ENCODE assay signal across 12 cellular contexts in genomic region chrX:97597954-97598353, GRCh38.
DNase-seq lines count a peak whose midpoint lies in the region; ATAC-seq, FAIRE-seq and TF ChIP-seq lines count a peak whose summit lies in the region.
"Had no signal": no experiment of that assay in that cellular context is flagged by ENCODE, and none has a peak within 500 bp of the region (broad histone marks: within the 10 kb centered on the region; RNA-seq: fewer than 3 reads in every experiment).

No MANE protein-coding gene starts in this region.

- H3K9ac ChIP-seq in H9 (ENCODE audit: extremely low read depth, insufficient read length, low read length) = no peak overlapping the region

- DNase-seq in H9 = peak; percentile 38
- DNase-seq in UCSD-AML1 (lab: John Stamatoyannopoulos, UW; ENCODE audit: unreplicated experiment) = peak; percentile 7
- DNase-seq in dermis blood vessel endothelial cell = peak; percentile 57
- peak; percentile 6 for DNase-seq in stimulated activated CD4-positive, alpha-beta T cell treated with anti-CD3 and anti-CD28 coated beads, Interleukin-4, amount 100 ng/mL, for 24 hours
- DNase-seq in osteoblast (ENCODE audit: insufficient read length, low spot score, missing footprints) = no peak
- DNase-seq in H54 (ENCODE audit: insufficient read length, low spot score) = no peak
- DNase-seq: foreskin keratinocyte, kidney glomerular epithelial cell, NCI-H2107, right cardiac atrium, thyroid gland had no signal

- WGBS in H9 (ENCODE audit: extremely low coverage, insufficient read length, low lambda C conversion rate) = no CpG with 5 or more reads among the region's 6 CpGs

- H3K4me1 ChIP-seq in H9 (ENCODE audit: insufficient read depth, low read length) = peaks cover 7% of the 10 kb centered on the region
- no peaks in the 10 kb centered on the region for H3K4me1 ChIP-seq in osteoblast (ENCODE audit: insufficient read depth, low read length)
- H3K4me1 ChIP-seq: foreskin keratinocyte, thyroid gland had no signal

- H2BK15ac ChIP-seq in H9 (ENCODE audit: low read depth, low read length) = no peak overlapping the region

- TF ChIP-seq POLR2A in H54 (IDR thresholded peaks at IDR 0.05; ENCODE audit: low read depth, low read length) = no peak

- H2AFZ ChIP-seq in H9 (ENCODE audit: low read length) (no peak overlapping the region), osteoblast (ENCODE audit: low read length) (no peak overlapping the region)

- no peak overlapping the region for H2BK12ac ChIP-seq in H9 (ENCODE audit: insufficient read length, low read depth, low read length)

- peak overlapping the region; percentile 94 to 97 (median 96) for H3K27ac Mint-ChIP-seq in H9

- no peak for FAIRE-seq in H54 (lab: Jason Lieb, UNC)

- H3K18ac ChIP-seq in H9 (ENCODE audit: insufficient read length, low read depth, low read length) = peak overlapping the region; percentile 72

- no peak overlapping the region for H4K5ac ChIP-seq in H9 (ENCODE audit: insufficient read length, low read depth, low read length)

- H4K20me1 ChIP-seq in H9 (ENCODE audit: control insufficient read depth, insufficient read depth, insufficient read length) (no peaks in the 10 kb centered on the region), osteoblast (ENCODE audit: insufficient read depth, low read length) (no peaks in the 10 kb centered on the region)

- no peaks in the 10 kb centered on the region for H3K27me3 ChIP-seq in H9 (ENCODE audit: insufficient read depth, low read length)
- H3K27me3 ChIP-seq in osteoblast (ENCODE audit: insufficient read depth, low read length) = no peaks in the 10 kb centered on the region
- H3K27me3 ChIP-seq: foreskin keratinocyte, thyroid gland had no signal

- no peaks in the 10 kb centered on the region for H3K79me2 ChIP-seq in H9 (ENCODE audit: insufficient read depth, low read length)
- H3K79me2 ChIP-seq in osteoblast (ENCODE audit: insufficient read depth, low read length) = no peaks in the 10 kb centered on the region

- no peak for ATAC-seq in GM19467 (IDR thresholded peaks at IDR 0.05; ENCODE audit: unreplicated experiment)
- ATAC-seq: foreskin keratinocyte, right cardiac atrium had no signal

- H3K9me3 ChIP-seq in H9 (ENCODE audit: control insufficient read depth, low read depth, low read length) (no peaks in the 10 kb centered on the region), osteoblast (ENCODE audit: low read depth, low read length) (no peaks in the 10 kb centered on the region)
- H3K9me3 ChIP-seq: thyroid gland had no signal

- H3K79me1 ChIP-seq in H9 (ENCODE audit: insufficient read depth, low read depth, low read length, poor library complexity, severe bottlenecking) = no peaks in the 10 kb centered on the region

- no peak for TF ChIP-seq CTCF in H9 (conservative IDR thresholded peaks at IDR 0.05)
- TF ChIP-seq CTCF in osteoblast (IDR thresholded peaks at IDR 0.05; ENCODE audit: extremely low read depth, low read depth, low read length) = no peak

- peaks cover 3 to 21% (median 4%) of the 10 kb centered on the region in 3 experiments; a peak in 5 of 7 replicates for H3K36me3 Mint-ChIP-seq in H9 (ENCODE audit: insufficient read depth in 1 of 3, low read depth in 3 of 3)

- H3K56ac ChIP-seq in H9 (ENCODE audit: insufficient read length, low read depth, low read length) = no peak overlapping the region

- H3K36me3 ChIP-seq in osteoblast (ENCODE audit: insufficient read depth, low read length) = no peaks in the 10 kb centered on the region
- H3K36me3 ChIP-seq: thyroid gland had no signal

- no peak overlapping the region for H4K91ac ChIP-seq in H9 (ENCODE audit: insufficient read length, low read depth, low read length)

- H3K4ac ChIP-seq in H9 (ENCODE audit: low read depth, low read length) = no peak overlapping the region

- no peak overlapping the region for H2BK20ac ChIP-seq in H9 (ENCODE audit: low read depth, low read length, poor library complexity, severe bottlenecking)

- peak overlapping the region; percentile 33 for H3K4me2 ChIP-seq in H9 (ENCODE audit: insufficient read depth, insufficient read length, low read length)
- H3K4me2 ChIP-seq in osteoblast (ENCODE audit: insufficient read depth, low read length) = no peak overlapping the region

- H2BK120ac ChIP-seq in H9 (ENCODE audit: low read depth, low read length, poor library complexity, severe bottlenecking) = no peak overlapping the region

- peak overlapping the region; percentile 39; the same call in 1 of the 2 replicates for H3K14ac ChIP-seq in H9 (ENCODE audit: insufficient read depth, low read length)

- H3K27ac ChIP-seq in H9 (ENCODE audit: insufficient read length, low read depth, low read length) (peak overlapping the region; percentile 42), osteoblast (ENCODE audit: low read depth, low read length) (no peak overlapping the region)
- H3K27ac ChIP-seq: foreskin keratinocyte, thyroid gland had no signal

- H4K8ac ChIP-seq in H9 (replicated peaks; ENCODE audit: insufficient read length, low read depth, low read length) = no peak overlapping the region

- peaks cover 48 to 56% of the 10 kb centered on the region in 2 experiments for H3K4me1 Mint-ChIP-seq in H9

- H2AK5ac ChIP-seq in H9 (ENCODE audit: insufficient read length, low read length) = no peak overlapping the region

- no peaks in the 10 kb centered on the region for H3K23me2 ChIP-seq in H9 (ENCODE audit: insufficient read length, low read depth, low read length, poor library complexity, severe bottlenecking)

- H3K4me3 ChIP-seq in osteoblast (ENCODE audit: insufficient read depth, low read length) = no peak overlapping the region
- H3K4me3 ChIP-seq: thyroid gland had no signal

- no peak overlapping the region for H2BK5ac ChIP-seq in H9 (ENCODE audit: insufficient read length, low read length)

- no peak overlapping the region for H3T11ph ChIP-seq in H9 (ENCODE audit: low read length)

- H3K4me3 Mint-ChIP-seq in H9 = no peak overlapping the region

- no peaks in the 10 kb centered on the region for H3K27me3 Mint-ChIP-seq in H9 (ENCODE audit: low read depth)

- H3K9me3 Mint-ChIP-seq in H9 = peaks cover 3 to 7% of the 10 kb centered on the region in 2 experiments; a peak in 2 of 5 replicates

- no peak overlapping the region for H3K23ac ChIP-seq in H9 (ENCODE audit: insufficient read length, low read depth, low read length)

Comparison
In these comparisons a context has a peak if more than half of its experiments do, and no peak if none do; other contexts are left out.
1. DNase-seq: peak in H9 (single experiment), UCSD-AML1 (single experiment), dermis blood vessel endothelial cell (single experiment) and stimulated activated CD4-positive, alpha-beta T cell treated with anti-CD3 and anti-CD28 coated beads, Interleukin-4, amount 100 ng/mL, for 24 hours (single experiment); none in osteoblast (single experiment) and H54 (single experiment).